ENCODE assay signal across 20 cellular contexts in the genomic region with DNA sequence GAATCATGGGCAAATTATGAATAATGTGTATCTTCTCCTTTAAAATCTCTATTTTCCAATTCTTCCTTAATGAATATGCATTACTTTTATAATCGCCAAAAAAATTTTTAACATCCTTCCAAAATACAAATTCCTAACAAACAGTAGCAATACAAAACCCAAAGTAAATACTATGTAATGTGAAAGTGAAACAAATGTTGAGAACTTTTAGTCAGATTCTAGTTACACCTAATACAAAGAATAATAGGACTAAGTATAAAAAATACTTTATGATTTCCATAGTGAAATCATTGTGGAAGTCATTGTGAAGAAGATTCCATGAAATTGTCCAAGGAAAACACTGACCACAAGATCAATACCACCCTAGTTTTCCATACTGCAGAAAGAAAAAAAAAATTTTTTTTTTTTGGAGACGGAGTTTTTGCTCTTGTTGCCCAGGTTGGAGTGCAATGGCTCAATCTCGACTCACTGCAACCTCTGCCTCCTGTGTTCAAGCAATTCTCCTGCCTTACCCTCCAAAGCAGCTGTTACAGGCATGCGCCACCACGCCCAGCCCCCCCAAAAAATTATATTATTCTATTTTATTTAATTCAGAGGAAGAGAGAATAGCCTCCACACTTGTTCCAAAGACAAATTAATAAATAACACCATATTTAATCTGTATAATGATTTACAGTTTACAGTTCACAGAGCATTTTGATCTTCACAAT. TPM values are rescaled to one million over a fixed set of nuclear protein-coding genes. Genes with fewer than 3 reads are reported as not detected.
DNase-seq lines count a peak whose midpoint lies in the region; ATAC-seq, FAIRE-seq and TF ChIP-seq lines count a peak whose summit lies in the region.
"Had no signal": no experiment of that assay in that cellular context is flagged by ENCODE, and none has a peak within 500 bp of the region (broad histone marks: within the 10 kb centered on the region; RNA-seq: fewer than 3 reads in every experiment).

No MANE protein-coding gene starts in this region.

- no peaks in the 10 kb centered on the region for H3K27me3 ChIP-seq in MM.1S (replicated peaks; ENCODE audit: insufficient read depth, low read length)

- peak overlapping the region; percentile 46 for H3K27ac Mint-ChIP-seq in activated naive CD4-positive, alpha-beta T cell treated with anti-CD3 and anti-CD28 coated beads, Interleukin-2, amount 10 ng/mL, durations not matched to agents 7 days and 5 days
- H3K27ac Mint-ChIP-seq in osteocyte (ENCODE audit: unreplicated experiment), result no peak overlapping the region
- H3K27ac Mint-ChIP-seq: B cell; CD4-positive, alpha-beta T cell; HFFc6 had no signal

- no peaks in the 10 kb centered on the region for H3K79me2 ChIP-seq in MM.1S (ENCODE audit: low read length)

- H3K4me1 ChIP-seq in MM.1S (ENCODE audit: low read length) (no peaks in the 10 kb centered on the region), kidney (ENCODE audit: control insufficient read depth in 1 of 2, insufficient read depth in 1 of 2, low read depth in 1 of 2, low read length in 2 of 2) (no peaks in the 10 kb centered on the region)
- H3K4me1 ChIP-seq: HAP-1 had no signal

- no peaks in the 10 kb centered on the region for H3K9me3 Mint-ChIP-seq in activated naive CD4-positive, alpha-beta T cell treated with anti-CD3 and anti-CD28 coated beads, Interleukin-2, amount 10 ng/mL, durations not matched to agents 7 days and 5 days
- H3K9me3 Mint-ChIP-seq in osteocyte (ENCODE audit: unreplicated experiment), result no peaks in the 10 kb centered on the region
- H3K9me3 Mint-ChIP-seq: CD4-positive, alpha-beta T cell; HFFc6 had no signal

- CTCF ChIA-PET in activated naive CD4-positive, alpha-beta T cell treated with anti-CD3 and anti-CD28 coated beads, Interleukin-2, amount 10 ng/mL, durations not matched to agents 7 days and 5 days (lab: Charles Lee), result interaction anchor here (0.6 kb wide), 1 partner anchor 91 kb away, joined by 4 read pairs; no protein-coding TSS in a partner anchor

- H2AFZ ChIP-seq in MM.1S (ENCODE audit: low read length), result no peak overlapping the region

- H3K9me2 ChIP-seq in MM.1S (replicated peaks; ENCODE audit: insufficient read depth, low read length), result no peaks in the 10 kb centered on the region

- no peak overlapping the region for H3K4me3 Mint-ChIP-seq in activated naive CD4-positive, alpha-beta T cell treated with anti-CD3 and anti-CD28 coated beads, Interleukin-2, amount 10 ng/mL, durations not matched to agents 7 days and 5 days
- H3K4me3 Mint-ChIP-seq in osteocyte (ENCODE audit: unreplicated experiment), result no peak overlapping the region
- H3K4me3 Mint-ChIP-seq: B cell; CD4-positive, alpha-beta T cell; HFFc6 had no signal

- H3K4me1 Mint-ChIP-seq in activated naive CD4-positive, alpha-beta T cell treated with anti-CD3 and anti-CD28 coated beads, Interleukin-2, amount 10 ng/mL, durations not matched to agents 7 days and 5 days, result peaks cover 5% of the 10 kb centered on the region
- H3K4me1 Mint-ChIP-seq in osteocyte (ENCODE audit: unreplicated experiment), result peaks cover 3% of the 10 kb centered on the region

- no peak for TF ChIP-seq CTCF in MM.1S (IDR thresholded peaks at IDR 0.05; ENCODE audit: low read length)
- TF ChIP-seq CTCF in kidney (IDR thresholded peaks at IDR 0.05; ENCODE audit: borderline replicate concordance, extremely low read depth, insufficient read depth), result no peak
- TF ChIP-seq CTCF in osteocyte (IDR thresholded peaks at IDR 0.05), result no peak

- H3K9me3 ChIP-seq in MM.1S (replicated peaks; ENCODE audit: insufficient read depth, low read length) (no peaks in the 10 kb centered on the region), kidney (ENCODE audit: control insufficient read depth in 1 of 2, low read length in 2 of 2) (no peaks in the 10 kb centered on the region)
- H3K9me3 ChIP-seq: HAP-1 had no signal

- H3K4me2 ChIP-seq in MM.1S (ENCODE audit: low read depth, low read length), result peak overlapping the region; percentile 27; the same call in 1 of the 2 replicates

- H3K4me3 ChIP-seq in MM.1S (ENCODE audit: low read length), result no peak overlapping the region
- peak overlapping the region in 1 of 2 donors; percentile 21 for H3K4me3 ChIP-seq in kidney (ENCODE audit: low read length in 2 of 2)
- H3K4me3 ChIP-seq: GM12878, HAP-1 had no signal

- no peak for DNase-seq in activated naive CD4-positive, alpha-beta T cell treated with anti-CD3 and anti-CD28 coated beads, Interleukin-2, amount 10 ng/mL, durations not matched to agents 7 days and 5 days
- DNase-seq in activated naive CD4-positive, alpha-beta T cell treated with Interleukin-2 at 50 U/mL for 16 hours, result no peak
- no peak for DNase-seq in MM.1S
- no peak for DNase-seq in kidney
- peak; percentile 32 for DNase-seq in osteocyte (ENCODE audit: extremely low spot score, unreplicated experiment)
- no peak for DNase-seq in left ventricle myocardium superior
- DNase-seq: C1 segment of cervical spinal cord; Calu3; CD4-positive, alpha-beta T cell; DMS 273 treated with DMSO at 0.1 percent for 48 hours; HFFc6; IMR-90 had no signal

- peaks cover 4% of the 10 kb centered on the region; the same call in 1 of the 2 replicates for H3F3A ChIP-seq in MM.1S (ENCODE audit: insufficient read depth, low read length)

- H3K27me3 Mint-ChIP-seq in activated naive CD4-positive, alpha-beta T cell treated with anti-CD3 and anti-CD28 coated beads, Interleukin-2, amount 10 ng/mL, durations not matched to agents 7 days and 5 days, result no peaks in the 10 kb centered on the region
- peaks cover 2% of the 10 kb centered on the region for H3K27me3 Mint-ChIP-seq in osteocyte (ENCODE audit: unreplicated experiment)
- H3K27me3 Mint-ChIP-seq: B cell; CD4-positive, alpha-beta T cell had no signal

- intact Hi-C loops in kidney (cut with DNase I) (no loop called here), left ventricle myocardium superior (cut with micrococcal nuclease) (no loop called here)

- peak; percentile 57 for FAIRE-seq in kidney (lab: Jason Lieb, UNC)
- FAIRE-seq: GM12878, GM18507, H1 had no signal

- H3K9ac ChIP-seq in MM.1S (ENCODE audit: low read length) (no peak overlapping the region), kidney (ENCODE audit: low read length in 2 of 2) (no peak overlapping the region)

- no peaks in the 10 kb centered on the region for H3K36me3 ChIP-seq in MM.1S (replicated peaks; ENCODE audit: insufficient read depth, low read length)
- H3K36me3 ChIP-seq in kidney (ENCODE audit: control insufficient read depth in 1 of 2, insufficient read depth in 2 of 2, low read length in 2 of 2), result no peaks in the 10 kb centered on the region
- H3K36me3 ChIP-seq: HAP-1 had no signal

- no peaks in the 10 kb centered on the region for H4K20me1 ChIP-seq in MM.1S (ENCODE audit: insufficient read depth, low read length)

- H3K36me3 Mint-ChIP-seq in activated naive CD4-positive, alpha-beta T cell treated with anti-CD3 and anti-CD28 coated beads, Interleukin-2, amount 10 ng/mL, durations not matched to agents 7 days and 5 days, result no peaks in the 10 kb centered on the region
- no peaks in the 10 kb centered on the region for H3K36me3 Mint-ChIP-seq in osteocyte (ENCODE audit: unreplicated experiment)

- ATAC-seq in GM21529 (IDR thresholded peaks at IDR 0.05; ENCODE audit: unreplicated experiment), result no peak
- no peak for ATAC-seq in HG02588 (IDR thresholded peaks at IDR 0.05; ENCODE audit: unreplicated experiment)
- ATAC-seq in left ventricle myocardium superior, result no peak
- ATAC-seq: GM12878 had no signal

- H3K27ac ChIP-seq in MM.1S (ENCODE audit: low read length) (no peak overlapping the region), kidney (ENCODE audit: low read depth in 2 of 2, low read length in 2 of 2) (no peak overlapping the region)
- H3K27ac ChIP-seq: 22Rv1 had no signal

RNA-seq across cellular contexts. Expression of gene TESK2, which starts 11.8 kb away (rescaled TPM):
- total RNA-seq in kidney (2.7 TPM), osteocyte (2.7 and 4.1 TPM in 2 replicates), left ventricle myocardium superior (1.9 TPM)
- 1.6 TPM for polyA plus RNA-seq in kidney (ENCODE audit: insufficient read depth, low read depth, low replicate concordance)

RNA-seq across cellular contexts. Expression of gene CCDC163, which starts 20.7 kb away (rescaled TPM):
- 3.4 TPM for total RNA-seq in kidney
- polyA plus RNA-seq in kidney (ENCODE audit: insufficient read depth, low read depth, low replicate concordance), result 0.80 TPM
- 1.6 and 1.8 TPM in 2 replicates for total RNA-seq in osteocyte
- 0.30 TPM for total RNA-seq in left ventricle myocardium superior

RNA-seq across cellular contexts. Expression of gene MMACHC, which starts 20.9 kb away (rescaled TPM):
- total RNA-seq in kidney (6.0 TPM), osteocyte (6.7 and 6.9 TPM in 2 replicates), left ventricle myocardium superior (24.7 TPM)
- polyA plus RNA-seq in kidney (ENCODE audit: insufficient read depth, low read depth, low replicate concordance), result 10.2 TPM

RNA-seq across cellular contexts. Expression of gene PRDX1, which starts 42.5 kb away (rescaled TPM):
- total RNA-seq in kidney (452 TPM), osteocyte (291 and 292 TPM in 2 replicates), left ventricle myocardium superior (311 TPM)
- polyA plus RNA-seq in kidney (ENCODE audit: insufficient read depth, low read depth, low replicate concordance), result 1,042 TPM
